In genomic region chr11:120574881-120575280, GRCh38 we compare ENCODE assay signal across 1 cellular context.
TF ChIP-seq lines count a peak whose summit lies in the region.

No MANE protein-coding gene starts in this region.

TF ChIP-seq in H1, 55 proteins besides CTCF, POLR2A, EP300 and RAD21 (continued from another document):
- no peak for TF ChIP-seq CBX8 (IDR thresholded peaks at IDR 0.05; ENCODE audit: borderline replicate concordance, low read depth, low read length)
